Comparison of ENCODE assay signal across 8 cellular contexts in genomic region chr7:43758861-43759683, GRCh38. TPM values are rescaled to one million over a fixed set of nuclear protein-coding genes. Genes with fewer than 3 reads are reported as not detected.
DNase-seq lines count a peak whose midpoint lies in the region; ATAC-seq and TF ChIP-seq lines count a peak whose summit lies in the region.

No MANE protein-coding gene starts in this region.

- H3K4me1 ChIP-seq in heart left ventricle: peaks cover 0 to 71% (median 9%) of the 10 kb centered on the region in 12 donors

- CTCF ChIA-PET in RWPE1 (lab: Yijun Ruan, JAX): interaction anchor here (1.2 kb wide), 1 partner anchor 25 kb away, joined by 4 read pairs; no protein-coding TSS in a partner anchor

- TF ChIP-seq CTCF in RWPE1 (conservative IDR thresholded peaks at IDR 0.05; ENCODE audit: low read depth): no peak
- TF ChIP-seq CTCF in heart left ventricle (IDR thresholded peaks at IDR 0.05): peak in 1 of 12 donors; percentile 1

- 7 to 21% (median 8%) methylated on average over 18 to 51 of the region's 51 CpGs for WGBS in heart left ventricle, 4 donors

- H3K4me3 ChIP-seq in heart left ventricle: peak overlapping the region; percentile 42 to 94 (median 76)

- H3K4me3 Mint-ChIP-seq in activated naive CD4-positive, alpha-beta T cell treated with anti-CD3 and anti-CD28 coated beads, Interleukin-2, amount 50 U/mL, for 24 hours: peak overlapping the region; percentile 87

- H3K9me3 ChIP-seq in heart left ventricle: no peaks in the 10 kb centered on the region

- ATAC-seq in GM18861 (IDR thresholded peaks at IDR 0.05; ENCODE audit: unreplicated experiment) (peak; percentile 58), HG03039 (IDR thresholded peaks at IDR 0.05; ENCODE audit: unreplicated experiment) (peak; percentile 46), heart left ventricle (peak; percentile 50 to 89 (median 74))

- H3K27ac Mint-ChIP-seq in activated naive CD4-positive, alpha-beta T cell treated with anti-CD3 and anti-CD28 coated beads, Interleukin-2, amount 50 U/mL, for 24 hours: peak overlapping the region; percentile 68

- peaks cover 47% of the 10 kb centered on the region for H3K4me1 Mint-ChIP-seq in activated naive CD4-positive, alpha-beta T cell treated with anti-CD3 and anti-CD28 coated beads, Interleukin-2, amount 50 U/mL, for 24 hours

- H3K9me3 Mint-ChIP-seq in activated naive CD4-positive, alpha-beta T cell treated with anti-CD3 and anti-CD28 coated beads, Interleukin-2, amount 50 U/mL, for 24 hours: no peaks in the 10 kb centered on the region

- no peaks in the 10 kb centered on the region for H3K27me3 Mint-ChIP-seq in activated naive CD4-positive, alpha-beta T cell treated with anti-CD3 and anti-CD28 coated beads, Interleukin-2, amount 50 U/mL, for 24 hours

- intact Hi-C loops in heart left ventricle (cut with DNase I): no loop called here

- no peaks in the 10 kb centered on the region for H3K36me3 ChIP-seq in heart left ventricle

- peak overlapping the region; percentile 78 for H3K27ac ChIP-seq in RWPE1
- peak overlapping the region in 11 of 12 donors; percentile 51 to 82 (median 71) for H3K27ac ChIP-seq in heart left ventricle

- H3K36me3 Mint-ChIP-seq in activated naive CD4-positive, alpha-beta T cell treated with anti-CD3 and anti-CD28 coated beads, Interleukin-2, amount 50 U/mL, for 24 hours: no peaks in the 10 kb centered on the region

- DNase-seq in AML-193 (lab: John Stamatoyannopoulos, UW): peak; percentile 31 to 53
- peak; percentile 52 for DNase-seq in RWPE1 (ENCODE audit: low spot score)
- peak in 4 of 5 donors; percentile 35 to 74 (median 50) for DNase-seq in heart left ventricle
- DNase-seq in pons (ENCODE audit: low spot score): peak; percentile 6
- DNase-seq in cortex of kidney (lab: John Stamatoyannopoulos, UW): no peak

- no peak for TF ChIP-seq POLR2A in heart left ventricle (IDR thresholded peaks at IDR 0.05)

- no peaks in the 10 kb centered on the region for H3K27me3 ChIP-seq in heart left ventricle

- POLR2A ChIA-PET in RWPE1 (lab: Yijun Ruan, JAX; ENCODE audit: low non-redundant PET): interaction anchor here (0.6 to 1.0 kb wide), 3 partner anchors 9 to 77 kb away, joined by 3 to 4 read pairs (median 3); no protein-coding TSS in a partner anchor

RNA-seq across cellular contexts. Expression of gene BLVRA, which starts 0.6 kb away (rescaled TPM):
- 10 to 100 TPM; 32.6 to 68.3 (median 42.6) TPM for total RNA-seq in heart left ventricle
- polyA plus RNA-seq in heart left ventricle: 10 to 100 TPM; 49.0 to 55.5 TPM

RNA-seq across cellular contexts. Expression of gene COA1, which starts 29.7 kb away (rescaled TPM):
- 10 to 100 TPM; 57.5 to 81.2 (median 68.2) TPM for total RNA-seq in heart left ventricle
- 10 to 100 TPM; 75.0 to 75.1 TPM for polyA plus RNA-seq in heart left ventricle
